ENCODE assay signal across 27 cellular contexts in genomic region chr3:133509482-133509881, GRCh38.
DNase-seq lines count a peak whose midpoint lies in the region; ATAC-seq and TF ChIP-seq lines count a peak whose summit lies in the region.
"Had no signal": no experiment of that assay in that cellular context is flagged by ENCODE, and none has a peak within 500 bp of the region (broad histone marks: within the 10 kb centered on the region; RNA-seq: fewer than 3 reads in every experiment).

No MANE protein-coding gene starts in this region.

- no peaks in the 10 kb centered on the region for H3K9me3 ChIP-seq in mammary epithelial cell (replicated peaks; ENCODE audit: insufficient read depth, low read length)
- H3K9me3 ChIP-seq in Peyer's patch: no peaks in the 10 kb centered on the region

- no peak overlapping the region for H2AFZ ChIP-seq in mammary epithelial cell (ENCODE audit: low read depth, low read length)

- in situ Hi-C loops in mammary epithelial cell (cut with MboI; ENCODE audit: low sequenced_read_pairs in 2 of 2): no loop called here

- BruUV-seq in MCF 10A (replicated peaks; lab: Mats Ljungman, UMichigan) (no TSS peak), mammary epithelial cell (replicated peaks; lab: Mats Ljungman, UMichigan) (no TSS peak)

- H3K36me3 Mint-ChIP-seq in MCF 10A (ENCODE audit: insufficient read depth, unreplicated experiment): no peaks in the 10 kb centered on the region
- H3K36me3 Mint-ChIP-seq in activated naive CD4-positive, alpha-beta T cell treated with anti-CD3 and anti-CD28 coated beads, Interleukin-2, amount 10 ng/mL, durations not matched to agents 7 days and 5 days: peaks cover 2% of the 10 kb centered on the region
- H3K36me3 Mint-ChIP-seq: CD14-positive monocyte; CD8-positive, alpha-beta memory T cell had no signal

- CTCF ChIA-PET in MCF 10A (lab: Yijun Ruan, JAX): interaction anchor here (0.6 to 1.2 kb wide), 3 partner anchors 17 to 249 kb away, joined by 3 to 5 read pairs (median 4); no protein-coding TSS in a partner anchor
- CTCF ChIA-PET in mammary epithelial cell (lab: Charles Lee; ENCODE audit: low non-redundant PET): no interaction called here
- CTCF ChIA-PET in activated naive CD4-positive, alpha-beta T cell treated with anti-CD3 and anti-CD28 coated beads, Interleukin-2, amount 10 ng/mL, durations not matched to agents 7 days and 5 days (lab: Charles Lee): interaction anchor here (0.8 kb wide), 1 partner anchor 65 kb away, joined by 3 read pairs; no protein-coding TSS in a partner anchor

- DNase-seq in MCF 10A (ENCODE audit: unreplicated experiment): peak; percentile 23
- no peak for DNase-seq in mammary epithelial cell
- DNase-seq in cardiac fibroblast (ENCODE audit: low read depth in 2 of 2): peak; percentile 16 to 45
- peak; percentile 83 for DNase-seq in iris pigment epithelial cell (ENCODE audit: low read depth)
- DNase-seq in Peyer's patch: no peak
- no peak for DNase-seq in activated naive CD4-positive, alpha-beta T cell treated with anti-CD3 and anti-CD28 coated beads, Interleukin-2, amount 10 ng/mL, durations not matched to agents 7 days and 5 days
- DNase-seq: CD8-positive, alpha-beta memory T cell; DMS 273 treated with DMSO at 0.1 percent for 48 hours; DMS79; EL; GDM1; NCI-H1092 treated with DMSO at 0.1 percent for 48 hours; NCI-H1436 treated with DMSO at 0.1 percent for 48 hours; NCI-H187 treated with DMSO at 0.1 percent for 48 hours; NCI-H2107; NCI-H446; NCI-H524 treated with DMSO at 0.1 percent for 48 hours; NCI-H774; NK-92 treated with Interleukin-12 subunit alpha and Interleukin-12 subunit beta, amount 100 ng/mL, for 24 hours; PC-3; SHP77 treated with DMSO at 0.1 percent for 48 hours had no signal

- H3K27me3 Mint-ChIP-seq in MCF 10A (ENCODE audit: insufficient read depth, unreplicated experiment): no peaks in the 10 kb centered on the region
- H3K27me3 Mint-ChIP-seq in activated naive CD4-positive, alpha-beta T cell treated with anti-CD3 and anti-CD28 coated beads, Interleukin-2, amount 10 ng/mL, durations not matched to agents 7 days and 5 days: peaks cover 4% of the 10 kb centered on the region
- H3K27me3 Mint-ChIP-seq: B cell had no signal

- H3K4me1 ChIP-seq in mammary epithelial cell (ENCODE audit: insufficient read depth, low read length) (no peaks in the 10 kb centered on the region), Peyer's patch (peaks cover 0 to 4% (median 2%) of the 10 kb centered on the region in 4 donors)

- ATAC-seq in GM18868 (IDR thresholded peaks at IDR 0.05; ENCODE audit: unreplicated experiment): no peak
- ATAC-seq: GM12878, PC-3 had no signal

- H3K36me3 ChIP-seq in mammary epithelial cell (ENCODE audit: insufficient read depth, low read length) (no peaks in the 10 kb centered on the region), Peyer's patch (no peaks in the 10 kb centered on the region)

- POLR2A ChIA-PET in MCF 10A (lab: Yijun Ruan, JAX): no interaction called here

- H3K9me3 Mint-ChIP-seq in MCF 10A (ENCODE audit: unreplicated experiment): no peaks in the 10 kb centered on the region
- H3K9me3 Mint-ChIP-seq in activated naive CD4-positive, alpha-beta T cell treated with anti-CD3 and anti-CD28 coated beads, Interleukin-2, amount 10 ng/mL, durations not matched to agents 7 days and 5 days: no peaks in the 10 kb centered on the region
- H3K9me3 Mint-ChIP-seq: CD14-positive monocyte; CD8-positive, alpha-beta memory T cell had no signal

- H3K9ac ChIP-seq in mammary epithelial cell (ENCODE audit: insufficient read depth, low read length): no peak overlapping the region

- H3K27ac Mint-ChIP-seq in MCF 10A (ENCODE audit: low read depth, unreplicated experiment): no peak overlapping the region
- no peak overlapping the region for H3K27ac Mint-ChIP-seq in activated naive CD4-positive, alpha-beta T cell treated with anti-CD3 and anti-CD28 coated beads, Interleukin-2, amount 10 ng/mL, durations not matched to agents 7 days and 5 days
- H3K27ac Mint-ChIP-seq: B cell; CD14-positive monocyte; CD8-positive, alpha-beta memory T cell had no signal

- H3K4me3 ChIP-seq in mammary epithelial cell (replicated peaks in 1 of 3; ENCODE audit: insufficient read depth in 1 of 3, low read depth in 2 of 3, low read length in 3 of 3) (no peak overlapping the region), cardiac fibroblast (replicated peaks in 1 of 2; ENCODE audit: low read depth in 2 of 2, low read length in 2 of 2) (no peak overlapping the region), Peyer's patch (no peak overlapping the region)
- H3K4me3 ChIP-seq: GM12878 had no signal

- TF ChIP-seq CTCF in MCF 10A (IDR thresholded peaks at IDR 0.05; ENCODE audit: unreplicated experiment): no peak
- TF ChIP-seq CTCF in mammary epithelial cell (conservative IDR thresholded peaks at IDR 0.05 in 1 of 2, IDR thresholded peaks at IDR 0.05 in 1 of 2; ENCODE audit: extremely low read depth in 1 of 2, insufficient read depth in 1 of 2, low read depth in 1 of 2, low read length in 2 of 2): no peak
- TF ChIP-seq CTCF in cardiac fibroblast (IDR thresholded peaks at IDR 0.05; ENCODE audit: low read depth, low read length): no peak
- TF ChIP-seq CTCF in Peyer's patch (IDR thresholded peaks at IDR 0.05): no peak

- no peaks in the 10 kb centered on the region for H3K79me2 ChIP-seq in mammary epithelial cell (ENCODE audit: insufficient read depth, low read length)

- no peak overlapping the region for H3K4me2 ChIP-seq in mammary epithelial cell (ENCODE audit: insufficient read depth, low read depth, low read length)

- H3K27me3 ChIP-seq in mammary epithelial cell (ENCODE audit: insufficient read depth, low read length) (no peaks in the 10 kb centered on the region), Peyer's patch (no peaks in the 10 kb centered on the region)

- intact Hi-C loops in MCF 10A (cut with micrococcal nuclease) (no loop called here), mammary epithelial cell (cut with micrococcal nuclease) (no loop called here)

- H3K27ac ChIP-seq in mammary epithelial cell (ENCODE audit: insufficient read depth, low read depth, low read length) (no peak overlapping the region), Peyer's patch (no peak overlapping the region)
- H3K27ac ChIP-seq: 22Rv1, RWPE1 had no signal

- TF ChIP-seq POLR2A in Peyer's patch (IDR thresholded peaks at IDR 0.05): no peak

- H3K4me1 Mint-ChIP-seq in MCF 10A (ENCODE audit: insufficient read depth, unreplicated experiment): no peaks in the 10 kb centered on the region
- H3K4me1 Mint-ChIP-seq in activated naive CD4-positive, alpha-beta T cell treated with anti-CD3 and anti-CD28 coated beads, Interleukin-2, amount 10 ng/mL, durations not matched to agents 7 days and 5 days: peaks cover 19% of the 10 kb centered on the region

- dilution Hi-C loops in mammary epithelial cell (cut with HindIII; ENCODE audit: low sequenced_read_pairs): no loop called here

- H4K20me1 ChIP-seq in mammary epithelial cell (ENCODE audit: insufficient read depth, low read length): no peaks in the 10 kb centered on the region

- no peak overlapping the region for H3K4me3 Mint-ChIP-seq in MCF 10A (ENCODE audit: unreplicated experiment)
- H3K4me3 Mint-ChIP-seq in activated naive CD4-positive, alpha-beta T cell treated with anti-CD3 and anti-CD28 coated beads, Interleukin-2, amount 10 ng/mL, durations not matched to agents 7 days and 5 days: no peak overlapping the region
- H3K4me3 Mint-ChIP-seq: B cell; CD14-positive monocyte; CD8-positive, alpha-beta memory T cell had no signal

Comparison
In these comparisons a context has a peak if more than half of its experiments do, and no peak if none do; other contexts are left out.
1. DNase-seq: peak in MCF 10A (single experiment), cardiac fibroblast (2 of 2) and iris pigment epithelial cell (single experiment); none in mammary epithelial cell (single experiment), Peyer's patch (0 of 3) and activated naive CD4-positive, alpha-beta T cell treated with anti-CD3 and anti-CD28 coated beads, Interleukin-2, amount 10 ng/mL, durations not matched to agents 7 days and 5 days (single experiment).